12 cellular contexts compared by ENCODE assay signal in the genomic region with DNA sequence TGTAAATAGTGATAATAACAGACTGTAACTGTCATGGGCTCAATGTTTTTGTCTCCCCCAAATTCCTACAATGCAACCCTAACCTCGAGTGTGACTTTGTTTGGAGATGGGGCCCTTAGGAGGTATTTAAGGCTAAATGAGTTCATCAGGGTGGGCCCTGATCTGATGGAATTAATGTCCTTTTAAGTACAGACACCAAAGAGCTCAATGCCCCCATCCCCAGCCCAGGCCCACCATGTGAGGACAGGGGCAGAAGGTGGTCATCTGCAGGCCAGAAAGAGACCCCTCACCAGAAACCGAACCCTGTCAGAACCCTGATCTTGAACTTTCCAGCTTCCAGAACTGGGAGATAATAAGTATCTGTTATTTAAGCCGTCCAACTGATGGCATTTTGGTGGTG.
DNase-seq lines count a peak whose midpoint lies in the region; ATAC-seq, FAIRE-seq and TF ChIP-seq lines count a peak whose summit lies in the region.
"Had no signal": no experiment of that assay in that cellular context is flagged by ENCODE, and none has a peak within 500 bp of the region (broad histone marks: within the 10 kb centered on the region; RNA-seq: fewer than 3 reads in every experiment).

No MANE protein-coding gene starts in this region.

- H3K9me1 ChIP-seq in K562 (ENCODE audit: control insufficient read depth, insufficient read depth, low read length) = no peaks in the 10 kb centered on the region

- intact Hi-C loops in CD4-positive, alpha-beta memory T cell (cut with micrococcal nuclease) = no loop called here
- intact Hi-C loops in K562 (cut with micrococcal nuclease) = loop anchor here (5.0 kb wide), 1 partner anchor 81 kb away; a partner anchor contains a TSS

- H3K27me3 Mint-ChIP-seq in CD4-positive, alpha-beta memory T cell = no peaks in the 10 kb centered on the region
- no peaks in the 10 kb centered on the region for H3K27me3 Mint-ChIP-seq in natural killer cell treated with Interleukin-12 subunit alpha and Interleukin-12 subunit beta and Interleukin-15 and Interleukin-18, amount 100 ng/mL, for 72 hours

- H3K9me3 Mint-ChIP-seq in CD4-positive, alpha-beta memory T cell = peaks cover 0 to 3% (median 0%) of the 10 kb centered on the region in 8 donors
- no peaks in the 10 kb centered on the region for H3K9me3 Mint-ChIP-seq in natural killer cell treated with Interleukin-12 subunit alpha and Interleukin-12 subunit beta and Interleukin-15 and Interleukin-18, amount 100 ng/mL, for 72 hours

- POLR2A ChIA-PET in CD4-positive, alpha-beta memory T cell (lab: Charles Lee; ENCODE audit: partially characterized antibody) = interaction anchor here (0.8 to 30.6 kb wide), 10 partner anchors 18 to 628 kb away, joined by 3 to 895 read pairs (median 11); a partner anchor contains a TSS
- POLR2A ChIA-PET in K562 (lab: Yijun Ruan, JAX) (interaction anchor here (0.6 to 4.3 kb wide), 14 partner anchors 7 to 423 kb away, joined by 3 to 23 read pairs (median 7); no protein-coding TSS in a partner anchor), GM10248 (lab: Yijun Ruan, JAX) (no interaction called here)

- H3K79me2 ChIP-seq in K562 (ENCODE audit: control insufficient read depth, insufficient read depth, low read length) = peaks cover 99% of the 10 kb centered on the region

- TF ChIP-seq CTCF in HL-60 (IDR thresholded peaks at IDR 0.05; ENCODE audit: insufficient read depth, low read length) (no peak), K562 (IDR thresholded peaks at IDR 0.05 in 2 of 3, conservative IDR thresholded peaks at IDR 0.05 in 1 of 3; ENCODE audit: insufficient read depth in 2 of 3, low read depth in 1 of 3, low read length in 3 of 3) (no peak), GM10248 (IDR thresholded peaks at IDR 0.05; ENCODE audit: control extremely low read depth, extremely low read depth, low read depth, missing control alignments) (no peak)

- peaks cover 82 to 97% (median 92%) of the 10 kb centered on the region in 4 donors for H3K4me1 Mint-ChIP-seq in CD4-positive, alpha-beta memory T cell
- peaks cover 74 to 93% of the 10 kb centered on the region in 2 donors for H3K4me1 Mint-ChIP-seq in natural killer cell treated with Interleukin-12 subunit alpha and Interleukin-12 subunit beta and Interleukin-15 and Interleukin-18, amount 100 ng/mL, for 72 hours (ENCODE audit: low read depth in 2 of 2)

- peak overlapping the region; percentile 87 to 99 (median 96) for H3K27ac Mint-ChIP-seq in CD4-positive, alpha-beta memory T cell
- peak overlapping the region; percentile 96 to 97 for H3K27ac Mint-ChIP-seq in natural killer cell treated with Interleukin-12 subunit alpha and Interleukin-12 subunit beta and Interleukin-15 and Interleukin-18, amount 100 ng/mL, for 72 hours

- H4K20me1 ChIP-seq in K562 (replicated peaks; ENCODE audit: control insufficient read depth, insufficient read depth, low read length) = no peaks in the 10 kb centered on the region

- H3K27ac ChIP-seq in CD4-positive, alpha-beta memory T cell (ENCODE audit: low read depth, low read length) = peak overlapping the region; percentile 64
- H3K27ac ChIP-seq in HL-60 (replicated peaks) (peak overlapping the region; percentile 40; the same call in 1 of the 2 replicates), K562 (ENCODE audit: extremely low read depth, low read depth, low read length) (peak overlapping the region; percentile 89)

- BruUV-seq in K562 (replicated peaks; lab: Mats Ljungman, UMichigan) = TSS peak; percentile 87

- peaks cover 8 to 12% of the 10 kb centered on the region in 2 donors for H3K36me3 Mint-ChIP-seq in CD4-positive, alpha-beta memory T cell
- peaks cover 7% of the 10 kb centered on the region for H3K36me3 Mint-ChIP-seq in natural killer cell treated with Interleukin-12 subunit alpha and Interleukin-12 subunit beta and Interleukin-15 and Interleukin-18, amount 100 ng/mL, for 72 hours

- peak overlapping the region; percentile 55 to 74; a peak in 3 of 4 replicates for H3K9ac ChIP-seq in K562 (ENCODE audit: insufficient read depth in 1 of 2, low read depth in 2 of 2, low read length in 2 of 2)

- peak overlapping the region; percentile 78 to 86 (median 80) for H3K4me3 Mint-ChIP-seq in CD4-positive, alpha-beta memory T cell
- H3K4me3 Mint-ChIP-seq in natural killer cell treated with Interleukin-12 subunit alpha and Interleukin-12 subunit beta and Interleukin-15 and Interleukin-18, amount 100 ng/mL, for 72 hours = peak overlapping the region; percentile 82

- CTCF ChIA-PET in CD4-positive, alpha-beta memory T cell (lab: Charles Lee; ENCODE audit: partially characterized antibody) = interaction anchor here (1.0 to 3.9 kb wide), 11 partner anchors 8 to 26 kb away, joined by 3 to 15 read pairs (median 5); no protein-coding TSS in a partner anchor
- CTCF ChIA-PET in K562 (lab: Yijun Ruan, JAX; ENCODE audit: low intra/inter-chr PET ratio) = no interaction called here
- CTCF ChIA-PET in GM10248 (lab: Yijun Ruan, JAX) = interaction anchor here (1.0 to 4.4 kb wide), 8 partner anchors 10 to 74 kb away, joined by 3 to 28 read pairs (median 3); no protein-coding TSS in a partner anchor

- H3K9me3 ChIP-seq in CD4-positive, alpha-beta memory T cell (ENCODE audit: control insufficient read depth in 1 of 2, low read length in 2 of 2) = no peaks in the 10 kb centered on the region
- H3K9me3 ChIP-seq in K562 (replicated peaks; ENCODE audit: control insufficient read depth, insufficient read depth, low read depth, low read length) = no peaks in the 10 kb centered on the region
- H3K9me3 ChIP-seq: body of pancreas had no signal

- H3K27me3 ChIP-seq in CD4-positive, alpha-beta memory T cell (ENCODE audit: insufficient read depth, low read length) = no peaks in the 10 kb centered on the region
- H3K27me3 ChIP-seq in HL-60 (ENCODE audit: insufficient read depth, poor library complexity, severe bottlenecking) (no peaks in the 10 kb centered on the region), K562 (ENCODE audit: control insufficient read depth in 2 of 2, insufficient read depth in 2 of 2, low read length in 2 of 2) (no peaks in the 10 kb centered on the region)
- H3K27me3 ChIP-seq: body of pancreas had no signal

- no peak for TF ChIP-seq POLR2A in K562 (conservative IDR thresholded peaks at IDR 0.05)

- peak overlapping the region in 1 of 2 donors; percentile 38 for H3K4me3 ChIP-seq in CD4-positive, alpha-beta memory T cell (ENCODE audit: low read length in 2 of 2)
- H3K4me3 ChIP-seq in HL-60 (replicated peaks; ENCODE audit: insufficient read depth, low read length) (no peak overlapping the region), K562 (no peak overlapping the region)
- H3K4me3 ChIP-seq: body of pancreas had no signal

- no peak; the same call in 1 of the 3 replicates for ATAC-seq in K562
- no peak for ATAC-seq in natural killer cell treated with Interleukin-12 subunit alpha and Interleukin-12 subunit beta and Interleukin-15 and Interleukin-18, amount 100 ng/mL, for 72 hours

- no peak for FAIRE-seq in K562 (lab: Jason Lieb, UNC)

- no peak for TF ChIP-seq EP300 in K562 (IDR thresholded peaks at IDR 0.05; ENCODE audit: low read length)

- no peak for TF ChIP-seq RAD21 in K562 (CRISPR knock-in tag; conservative IDR thresholded peaks at IDR 0.05 in 1 of 2, IDR thresholded peaks at IDR 0.05 in 1 of 2)

- H2AFZ ChIP-seq in K562 (ENCODE audit: low read depth, low read length) = peak overlapping the region; percentile 78

- WGBS in K562 (ENCODE audit: insufficient coverage, low coverage, missing lambda C conversion rate) = 26% methylated on average over 3 of the region's 3 CpGs

- H3K4me2 ChIP-seq in K562 (ENCODE audit: insufficient read depth, low read length) = peak overlapping the region; percentile 77

- DNase-seq in CD4-positive, alpha-beta memory T cell = no peak
- DNase-seq in HL-60 (ENCODE audit: low read depth in 1 of 2, low spot score in 1 of 2) (no peak), K562 (ENCODE audit: extremely low read depth in 1 of 4, low spot score in 3 of 4) (no peak), NCI-H1092 (lab: John Stamatoyannopoulos, UW) (no peak), NCI-H226 (no peak), HPDE6-E6E7 (ENCODE audit: extremely low spot score) (no peak), GM10248 (ENCODE audit: extremely low spot score) (no peak)
- DNase-seq in natural killer cell treated with Interleukin-12 subunit alpha and Interleukin-12 subunit beta and Interleukin-15 and Interleukin-18, amount 100 ng/mL, for 72 hours (ENCODE audit: low spot score) = no peak
- DNase-seq: activated CD4-positive, CD25-positive, alpha-beta regulatory T cell treated with anti-CD3 and anti-CD28 coated beads, Interleukin-2, amount 50 U/mL, for 72 hours; body of pancreas; COR-L47; NCI-H2227 treated with DMSO at 0.1 percent for 48 hours had no signal

- H3K36me3 ChIP-seq in CD4-positive, alpha-beta memory T cell (ENCODE audit: insufficient read depth, low read length) = no peaks in the 10 kb centered on the region
- peaks cover 3% of the 10 kb centered on the region; the same call in 1 of the 3 replicates for H3K36me3 ChIP-seq in K562 (ENCODE audit: control insufficient read depth, insufficient read depth, low read length)

- in situ Hi-C loops in K562 (cut with MboI) = no loop called here

- peaks cover 99% of the 10 kb centered on the region for H3K4me1 ChIP-seq in CD4-positive, alpha-beta memory T cell (ENCODE audit: insufficient read depth, low read length)
- H3K4me1 ChIP-seq in K562 (replicated peaks in 1 of 2; ENCODE audit: control insufficient read depth in 2 of 2, insufficient read depth in 2 of 2, low read length in 2 of 2) = peaks cover 0 to 51% of the 10 kb centered on the region in 2 experiments; a peak in 4 of 5 replicates

TF ChIP-seq in K562, 482 proteins besides CTCF, POLR2A, EP300 and RAD21 (continues in another document):
- TF ChIP-seq ZNF644 (tag; IDR thresholded peaks at IDR 0.05; ENCODE audit: low read depth) (0 out of 2 replicates have a peak, but pooled peaks have one; percentile 26), TAF1 (IDR thresholded peaks at IDR 0.05; ENCODE audit: control insufficient read depth, extremely low read depth, insufficient read depth, low read length, severe bottlenecking) (no peak), ZKSCAN8 (CRISPR knock-in tag; IDR thresholded peaks at IDR 0.05) (peak; percentile 66; the same call in 1 of the 2 replicates), KAT7 (CRISPR knock-in tag; IDR thresholded peaks at IDR 0.05; ENCODE audit: borderline replicate concordance) (no peak), ZC3H4 (CRISPR knock-in tag; IDR thresholded peaks at IDR 0.05; ENCODE audit: borderline replicate concordance) (peak; percentile 80; the same call in 1 of the 2 replicates), L3MBTL2 (IDR thresholded peaks at IDR 0.05) (0 out of 2 replicates have a peak, but pooled peaks have one; percentile 19)
